ENCODE assay signal across 8 cellular contexts in genomic region chr2:240997856-240998705, GRCh38. TPM values are rescaled to one million over a fixed set of nuclear protein-coding genes. Genes with fewer than 3 reads are reported as not detected.
A peak's percentile ranks its signal among the peaks of the same experiment; 100 is the strongest.
DNase-seq lines count a peak whose midpoint lies in the region; ATAC-seq, FAIRE-seq and TF ChIP-seq lines count a peak whose summit lies in the region.

Gene SNED1, plus strand, starts transcription at chr2:240998618. Its CDS starts 220 bp downstream, at chr2:240998838.

- TF ChIP-seq CTCF in A549 (IDR thresholded peaks at IDR 0.05) (no peak), PC-3 (conservative IDR thresholded peaks at IDR 0.05; ENCODE audit: low read depth, low read length) (no peak)

- no peak for FAIRE-seq in A549 (lab: Jason Lieb, UNC)

- H3K4me1 ChIP-seq in A549 = peaks cover 4% of the 10 kb centered on the region; the same call in 1 of the 3 replicates
- 0 out of 2 replicates have a peak, but pooled peaks cover 3% of the 10 kb centered on the region for H3K4me1 ChIP-seq in PC-3 (ENCODE audit: insufficient read depth, low read length)

- DNase-seq in A549 (ENCODE audit: low read depth in 1 of 2, low spot score in 1 of 2) (peak; percentile 58 to 79), H7 (peak; percentile 98), PC-3 (peak; percentile 75), fibroblast of the conjunctiva (ENCODE audit: low read depth) (peak; percentile 63), stromal cell of bone marrow (ENCODE audit: low read depth) (peak; percentile 63)
- DNase-seq in activated effector memory CD4-positive, alpha-beta T cell treated with anti-CD3 and anti-CD28 coated beads, Interleukin-2, amount 50 U/mL, for 16 hours = peak; percentile 84
- DNase-seq in natural killer cell treated with Interleukin-12 subunit alpha and Interleukin-12 subunit beta and Interleukin-15 and Interleukin-18, amount 100 ng/mL, for 72 hours (ENCODE audit: low spot score) = peak; percentile 86

- H4K20me1 ChIP-seq in PC-3 (ENCODE audit: low read length) = no peaks in the 10 kb centered on the region

- WGBS in A549 (ENCODE audit: missing lambda C conversion rate) = 21% methylated on average over 14 of the region's 61 CpGs

- H3F3A ChIP-seq in PC-3 (ENCODE audit: low read length, unreplicated experiment) = no peaks in the 10 kb centered on the region

- no peak for TF ChIP-seq EP300 in A549 (IDR thresholded peaks at IDR 0.05)

- no peaks in the 10 kb centered on the region for H3K79me2 ChIP-seq in PC-3 (ENCODE audit: low read length)

- H3K36me3 ChIP-seq in H7 (replicated peaks; ENCODE audit: control insufficient read depth, insufficient read depth, low read length) (no peaks in the 10 kb centered on the region), PC-3 (ENCODE audit: low read depth, low read length) (no peaks in the 10 kb centered on the region)

- H2AFZ ChIP-seq in PC-3 (ENCODE audit: low read length) = peak within 1 kb of the TSS; percentile 95

- H3K4me2 ChIP-seq in A549 (peak within 1 kb of the TSS; percentile 81), PC-3 (ENCODE audit: low read length) (peak within 1 kb of the TSS; percentile 85)

- H3K27me3 ChIP-seq in H7 (ENCODE audit: control insufficient read depth, insufficient read depth, low read length) (peaks cover 15% of the 10 kb centered on the region), PC-3 (ENCODE audit: low read length) (no peaks in the 10 kb centered on the region)

- H3K4me1 Mint-ChIP-seq in natural killer cell treated with Interleukin-12 subunit alpha and Interleukin-12 subunit beta and Interleukin-15 and Interleukin-18, amount 100 ng/mL, for 72 hours (ENCODE audit: low read depth in 2 of 2) = peaks cover 0 to 6% of the 10 kb centered on the region in 2 donors

- H3K4me3 Mint-ChIP-seq in natural killer cell treated with Interleukin-12 subunit alpha and Interleukin-12 subunit beta and Interleukin-15 and Interleukin-18, amount 100 ng/mL, for 72 hours = peak within 1 kb of the TSS; percentile 55

- H3K4me3 ChIP-seq in A549 (peak within 1 kb of the TSS; percentile 63), H7 (ENCODE audit: insufficient read depth, low read depth, low read length) (peak within 1 kb of the TSS; percentile 62), PC-3 (ENCODE audit: low read length) (peak within 1 kb of the TSS; percentile 72)

- H3K27ac ChIP-seq in A549 (peak within 1 kb of the TSS; percentile 68 to 89), PC-3 (ENCODE audit: low read length) (no peak within 1 kb of the TSS)

- no peak within 1 kb of the TSS for H3K27ac Mint-ChIP-seq in natural killer cell treated with Interleukin-12 subunit alpha and Interleukin-12 subunit beta and Interleukin-15 and Interleukin-18, amount 100 ng/mL, for 72 hours

- BruUV-seq in PC-3 (replicated peaks; lab: Mats Ljungman, UMichigan) = no TSS peak

- no peaks in the 10 kb centered on the region for H3K9me3 Mint-ChIP-seq in natural killer cell treated with Interleukin-12 subunit alpha and Interleukin-12 subunit beta and Interleukin-15 and Interleukin-18, amount 100 ng/mL, for 72 hours

- H3K9me2 ChIP-seq in PC-3 (replicated peaks; ENCODE audit: low read length) = no peaks in the 10 kb centered on the region

- H3K9ac ChIP-seq in PC-3 (ENCODE audit: low read length) = peak within 1 kb of the TSS; percentile 47

- POLR2A ChIA-PET in A549 (lab: Yijun Ruan, JAX) (no interaction called here), PC-3 (lab: Charles Lee; ENCODE audit: unreplicated experiment) (no interaction called here)

- intact Hi-C loops in PC-3 (cut with micrococcal nuclease) = loop anchor here (10.0 kb wide), 1 partner anchor 83 kb away; no protein-coding TSS in a partner anchor

- peaks cover 11 to 16% of the 10 kb centered on the region in 2 donors for H3K27me3 Mint-ChIP-seq in natural killer cell treated with Interleukin-12 subunit alpha and Interleukin-12 subunit beta and Interleukin-15 and Interleukin-18, amount 100 ng/mL, for 72 hours

- H3K9me3 ChIP-seq in A549 = peaks cover under 1% of the 10 kb centered on the region; the same call in 1 of the 3 replicates
- no peaks in the 10 kb centered on the region for H3K9me3 ChIP-seq in PC-3 (ENCODE audit: low read length)

- ATAC-seq in A549 (peak; percentile 83 to 94), PC-3 (peak; percentile 89), HG03159 (IDR thresholded peaks at IDR 0.05; ENCODE audit: unreplicated experiment) (no peak)
- peak; percentile 82 to 95 for ATAC-seq in natural killer cell treated with Interleukin-12 subunit alpha and Interleukin-12 subunit beta and Interleukin-15 and Interleukin-18, amount 100 ng/mL, for 72 hours

- H3K36me3 Mint-ChIP-seq in natural killer cell treated with Interleukin-12 subunit alpha and Interleukin-12 subunit beta and Interleukin-15 and Interleukin-18, amount 100 ng/mL, for 72 hours = no peaks in the 10 kb centered on the region

- TF ChIP-seq RAD21 in A549 (conservative IDR thresholded peaks at IDR 0.05 in 1 of 2, IDR thresholded peaks at IDR 0.05 in 1 of 2) = no peak

- peak; percentile 13; the same call in 1 of the 2 replicates for TF ChIP-seq POLR2A in A549 (IDR thresholded peaks at IDR 0.05; ENCODE audit: low read length)

- CTCF ChIA-PET in A549 (lab: Yijun Ruan, JAX) = no interaction called here
- CTCF ChIA-PET in PC-3 (lab: Charles Lee) = no interaction called here

TF ChIP-seq in A549, 52 proteins besides CTCF, POLR2A, EP300 and RAD21:
- TF ChIP-seq CEBPB (IDR thresholded peaks at IDR 0.05) (no peak), HES2 (IDR thresholded peaks at IDR 0.05) (no peak), ELK1 (IDR thresholded peaks at IDR 0.05; ENCODE audit: low read depth, low read length) (no peak), CBX2 (IDR thresholded peaks at IDR 0.05; ENCODE audit: borderline replicate concordance, low read depth) (no peak), CHD4 (IDR thresholded peaks at IDR 0.05; ENCODE audit: borderline replicate concordance) (no peak), FOSL2 (IDR thresholded peaks at IDR 0.05) (no peak), FOSL2 (CRISPR knock-in tag; IDR thresholded peaks at IDR 0.05) (no peak), HDAC2 (IDR thresholded peaks at IDR 0.05) (no peak), PHF8 (IDR thresholded peaks at IDR 0.05; ENCODE audit: borderline replicate concordance, low read depth) (no peak), NR3C1 (IDR thresholded peaks at IDR 0.05) (no peak), GATA3 (IDR thresholded peaks at IDR 0.05; ENCODE audit: borderline replicate concordance) (no peak), TFCP2L1 (CRISPR knock-in tag; IDR thresholded peaks at IDR 0.05) (no peak), FOSB (CRISPR knock-in tag; IDR thresholded peaks at IDR 0.05) (no peak), ZNF302 (CRISPR knock-in tag; IDR thresholded peaks at IDR 0.05) (no peak), JUN (IDR thresholded peaks at IDR 0.05) (no peak), ZSCAN20 (CRISPR knock-in tag; IDR thresholded peaks at IDR 0.05) (no peak)

RNA-seq across cellular contexts. Expression of gene SNED1, which starts in this region (rescaled TPM):
- polyA plus RNA-seq in A549 (2011; rRNA removed) (0.21 and 0.34 TPM in 2 replicates), A549 (2017; fragmentation: RNase III; extraction: RNeasy Plus Mini Kit Qiagen cat#74134 plus additional on column Dnase treatment) (0.13 to 0.21 TPM (median 0.15 TPM) in 3 replicates)
- 0.50 and 0.53 TPM in 2 replicates for polyA plus RNA-seq in A549 (2012; cell fraction: cytosol; rRNA removed)
- polyA plus RNA-seq in A549 (2012; cell fraction: nucleus; rRNA removed) = 1.1 and 1.4 TPM in 2 replicates
- 0.79 and 0.92 TPM in 2 replicates for polyA minus RNA-seq in A549 (2011; rRNA and poly(A)+ RNA removed)
- total RNA-seq in H7 (2014; rRNA removed; shearing (Covaris generic)) = 0.52 and 1.1 TPM in 2 replicates
- total RNA-seq in PC-3 (2014; rRNA removed) = 0.40 and 0.66 TPM in 2 replicates
- under 1 TPM in 1 of 2 donors, not detected in 1; 0.14 TPM for total RNA-seq in natural killer cell treated with Interleukin-12 subunit alpha and Interleukin-12 subunit beta and Interleukin-15 and Interleukin-18, amount 100 ng/mL, for 72 hours

Comparison
In these comparisons a context has a peak if more than half of its experiments do, and no peak if none do; other contexts are left out.
1. Peak in DNase-seq, ATAC-seq, H3K4me3 ChIP-seq, H3K9ac ChIP-seq and H3K4me2 ChIP-seq in PC-3; RNA of the gene not detected or under 1 TPM.
2. Peak in DNase-seq and ATAC-seq in natural killer cell treated with Interleukin-12 subunit alpha and Interleukin-12 subunit beta and Interleukin-15 and Interleukin-18, amount 100 ng/mL, for 72 hours; RNA of the gene not detected or under 1 TPM.